In genomic region chr5:74765201-74765600, GRCh38 we compare ENCODE assay signal across 10 cellular contexts. TPM values are rescaled to one million over a fixed set of nuclear protein-coding genes. Genes with fewer than 3 reads are reported as not detected.
DNase-seq lines count a peak whose midpoint lies in the region; ATAC-seq and TF ChIP-seq lines count a peak whose summit lies in the region.
"Had no signal": no experiment of that assay in that cellular context is flagged by ENCODE, and none has a peak within 500 bp of the region (broad histone marks: within the 10 kb centered on the region; RNA-seq: fewer than 3 reads in every experiment).

No MANE protein-coding gene starts in this region.

- H3K9me3 ChIP-seq in osteoblast (ENCODE audit: low read depth, low read length): no peaks in the 10 kb centered on the region

- peaks cover 3% of the 10 kb centered on the region for H3K27me3 Mint-ChIP-seq in GM23338 (ENCODE audit: insufficient read depth, low read depth, poor library complexity)
- no peaks in the 10 kb centered on the region for H3K27me3 Mint-ChIP-seq in central memory CD8-positive, alpha-beta T cell

- peak overlapping the region; percentile 26; the same call in 1 of the 2 replicates for H3K4me3 ChIP-seq in GM23338
- no peak overlapping the region for H3K4me3 ChIP-seq in osteoblast (ENCODE audit: insufficient read depth, low read length)

- peaks cover 5% of the 10 kb centered on the region for H3K4me1 ChIP-seq in GM23338 (ENCODE audit: insufficient read depth)
- H3K4me1 ChIP-seq in osteoblast (ENCODE audit: insufficient read depth, low read length): peaks cover 41% of the 10 kb centered on the region

- H3K27me3 ChIP-seq in GM23338 (ENCODE audit: insufficient read depth) (no peaks in the 10 kb centered on the region), osteoblast (ENCODE audit: insufficient read depth, low read length) (no peaks in the 10 kb centered on the region)

- H3K27ac ChIP-seq in GM23338 (ENCODE audit: low read depth): no peak overlapping the region
- peak overlapping the region; percentile 22 for H3K27ac ChIP-seq in osteoblast (ENCODE audit: low read depth, low read length)

- H3K79me2 ChIP-seq in GM23338 (replicated peaks; ENCODE audit: insufficient read depth): peaks cover 58% of the 10 kb centered on the region
- peaks cover 66% of the 10 kb centered on the region for H3K79me2 ChIP-seq in osteoblast (ENCODE audit: insufficient read depth, low read length)

- H3K4me2 ChIP-seq in GM23338: peak overlapping the region; percentile 94; the same call in 1 of the 2 replicates
- H3K4me2 ChIP-seq in osteoblast (ENCODE audit: insufficient read depth, low read length): peak overlapping the region; percentile 100

- TF ChIP-seq CTCF in GM23338 (conservative IDR thresholded peaks at IDR 0.05; ENCODE audit: low read depth in 2 of 2) (no peak), osteoblast (IDR thresholded peaks at IDR 0.05; ENCODE audit: extremely low read depth, low read depth, low read length) (no peak)

- H3K4me1 Mint-ChIP-seq in GM23338: peaks cover 11% of the 10 kb centered on the region
- H3K4me1 Mint-ChIP-seq in central memory CD8-positive, alpha-beta T cell: peaks cover 33% of the 10 kb centered on the region

- H4K20me1 ChIP-seq in GM23338 (replicated peaks; ENCODE audit: insufficient read depth) (peaks cover 5% of the 10 kb centered on the region; the same call in 1 of the 2 replicates), osteoblast (ENCODE audit: insufficient read depth, low read length) (no peaks in the 10 kb centered on the region)

- peak overlapping the region; percentile 100 for H3K4me3 Mint-ChIP-seq in GM23338
- peak overlapping the region; percentile 100 for H3K4me3 Mint-ChIP-seq in central memory CD8-positive, alpha-beta T cell

- DNase-seq in GM23338 (ENCODE audit: low spot score) (peak; percentile 32), NCI-H748 (lab: John Stamatoyannopoulos, UW; ENCODE audit: unreplicated experiment) (peak; percentile 92), osteoblast (ENCODE audit: insufficient read length, low spot score, missing footprints) (peak; percentile 66), NCI-H2171 (lab: John Stamatoyannopoulos, UW) (no peak), DMS114 treated with DMSO at 0.1 percent for 48 hours (lab: John Stamatoyannopoulos, UW; ENCODE audit: unreplicated experiment) (no peak), SIG-M5 (lab: John Stamatoyannopoulos, UW) (no peak)
- DNase-seq in central memory CD8-positive, alpha-beta T cell (ENCODE audit: low spot score in 2 of 2): no peak
- DNase-seq: anterior cingulate cortex, kidney glomerular epithelial cell had no signal

- peak overlapping the region; percentile 26; the same call in 1 of the 2 replicates for H3K27ac Mint-ChIP-seq in GM23338
- no peak overlapping the region for H3K27ac Mint-ChIP-seq in central memory CD8-positive, alpha-beta T cell (ENCODE audit: low read depth)

- no peaks in the 10 kb centered on the region for H3K9me3 Mint-ChIP-seq in GM23338
- no peaks in the 10 kb centered on the region for H3K9me3 Mint-ChIP-seq in central memory CD8-positive, alpha-beta T cell

- peaks cover 5% of the 10 kb centered on the region for H3F3A ChIP-seq in GM23338 (replicated peaks; ENCODE audit: low read depth)

- ATAC-seq in GM23338 (no peak), GM18519 (IDR thresholded peaks at IDR 0.05; ENCODE audit: low FRiP score, unreplicated experiment) (no peak)
- no peak for ATAC-seq in central memory CD8-positive, alpha-beta T cell (replicated peaks; ENCODE audit: extremely low read depth, poor library complexity, severe bottlenecking)

- H3K36me3 ChIP-seq in GM23338 (ENCODE audit: insufficient read depth) (peaks cover 29% of the 10 kb centered on the region), osteoblast (ENCODE audit: insufficient read depth, low read length) (peaks cover 15% of the 10 kb centered on the region)

- H2AFZ ChIP-seq in GM23338: no peak overlapping the region
- H2AFZ ChIP-seq in osteoblast (ENCODE audit: low read length): no peak overlapping the region

- H3K36me3 Mint-ChIP-seq in GM23338 (ENCODE audit: low read depth): peaks cover 25% of the 10 kb centered on the region
- peaks cover 32% of the 10 kb centered on the region for H3K36me3 Mint-ChIP-seq in central memory CD8-positive, alpha-beta T cell (ENCODE audit: insufficient read depth)

- H3K9me2 ChIP-seq in GM23338 (ENCODE audit: insufficient read depth): no peaks in the 10 kb centered on the region

TF ChIP-seq in GM23338, 12 proteins besides CTCF, POLR2A, EP300 and RAD21 (continues in another document):
- TF ChIP-seq ZNF462 (CRISPR knock-in tag; IDR thresholded peaks at IDR 0.05): no peak
- TF ChIP-seq STAT1 (IDR thresholded peaks at IDR 0.05; ENCODE audit: unreplicated experiment): no peak
- TF ChIP-seq JUNB (IDR thresholded peaks at IDR 0.05; ENCODE audit: unreplicated experiment): no peak

RNA-seq across cellular contexts. Expression of gene GFM2, which starts 1.7 kb away (rescaled TPM):
- total RNA-seq in GM23338 (2014; rRNA removed; shearing (Covaris generic)): 50.1 and 50.8 TPM in 2 replicates
- 26.6 and 28.5 TPM in 2 replicates for polyA plus RNA-seq in GM23338 (2016; fragmentation: Nextera tagmentation; extraction: Ambion mirVana)
- 22.8 and 23.0 TPM in 2 replicates for total RNA-seq in osteoblast

RNA-seq across cellular contexts. Expression of gene NSA2, which starts 1.8 kb away (rescaled TPM):
- 103 and 115 TPM in 2 replicates for total RNA-seq in GM23338 (2014; rRNA removed; shearing (Covaris generic))
- 244 and 259 TPM in 2 replicates for polyA plus RNA-seq in GM23338 (2016; fragmentation: Nextera tagmentation; extraction: Ambion mirVana)
- total RNA-seq in osteoblast: 75.6 and 82.8 TPM in 2 replicates

Comparison
In these comparisons a context has a peak if more than half of its experiments do, and no peak if none do; other contexts are left out.
1. DNase-seq: peak in GM23338 (single experiment), NCI-H748 (single experiment) and osteoblast (single experiment); none in central memory CD8-positive, alpha-beta T cell (0 of 2), NCI-H2171 (single experiment), DMS114 treated with DMSO at 0.1 percent for 48 hours (single experiment) and SIG-M5 (single experiment).